In genomic region chr5:95823241-95823737, GRCh38 we compare ENCODE assay signal across 8 cellular contexts. TPM values are rescaled to one million over a fixed set of nuclear protein-coding genes. Genes with fewer than 3 reads are reported as not detected.
DNase-seq lines count a peak whose midpoint lies in the region; ATAC-seq and TF ChIP-seq lines count a peak whose summit lies in the region.

No MANE protein-coding gene starts in this region.

- H3K27ac ChIP-seq in RWPE1 = peak overlapping the region; percentile 80
- peak overlapping the region; percentile 68 to 94 (median 84) for H3K27ac ChIP-seq in esophagus squamous epithelium
- peak overlapping the region; percentile 87 to 92 (median 91) for H3K27ac ChIP-seq in gastrocnemius medialis

- TF ChIP-seq POLR2A in esophagus squamous epithelium (IDR thresholded peaks at IDR 0.05) = no peak
- TF ChIP-seq POLR2A in gastrocnemius medialis (IDR thresholded peaks at IDR 0.05) = no peak

- peak; percentile 45 for DNase-seq in GM12865 (ENCODE audit: low read depth)
- no peak for DNase-seq in RWPE1 (ENCODE audit: low spot score)
- DNase-seq in esophagus squamous epithelium (lab: John Stamatoyannopoulos, UW) = no peak
- no peak for DNase-seq in gastrocnemius medialis
- DNase-seq in stimulated activated CD4-positive, alpha-beta T cell treated with anti-CD3 and anti-CD28 coated beads, Interleukin-4, amount 100 ng/mL, for 4 hours = no peak
- DNase-seq in NCI-H774 (lab: John Stamatoyannopoulos, UW) = no peak

- ATAC-seq in gastrocnemius medialis (peak; percentile 16 to 19), HG03457 (IDR thresholded peaks at IDR 0.05; ENCODE audit: unreplicated experiment) (no peak), HG03469 (IDR thresholded peaks at IDR 0.05; ENCODE audit: unreplicated experiment) (no peak)

- H3K36me3 ChIP-seq in esophagus squamous epithelium (no peaks in the 10 kb centered on the region), gastrocnemius medialis (peaks cover 0 to 22% of the 10 kb centered on the region in 2 donors)

- peak overlapping the region; percentile 63 for H3K4me3 ChIP-seq in GM12865 (ENCODE audit: low read depth, low read length)
- H3K4me3 ChIP-seq in esophagus squamous epithelium = peak overlapping the region in 3 of 4 donors; percentile 54 to 86 (median 75)
- H3K4me3 ChIP-seq in gastrocnemius medialis = peak overlapping the region; percentile 75 to 100 (median 84)

- H3K27me3 ChIP-seq in esophagus squamous epithelium = no peaks in the 10 kb centered on the region
- no peaks in the 10 kb centered on the region for H3K27me3 ChIP-seq in gastrocnemius medialis

- H3K9me3 ChIP-seq in esophagus squamous epithelium = no peaks in the 10 kb centered on the region
- no peaks in the 10 kb centered on the region for H3K9me3 ChIP-seq in gastrocnemius medialis

- POLR2A ChIA-PET in RWPE1 (lab: Yijun Ruan, JAX; ENCODE audit: low non-redundant PET) = no interaction called here

- CTCF ChIA-PET in RWPE1 (lab: Yijun Ruan, JAX) = interaction anchor here (0.6 to 0.7 kb wide), 4 partner anchors 42 to 510 kb away, joined by 3 to 7 read pairs (median 4); no protein-coding TSS in a partner anchor

- peaks cover 20 to 59% (median 38%) of the 10 kb centered on the region in 3 donors for H3K4me1 ChIP-seq in esophagus squamous epithelium
- peaks cover 41 to 44% of the 10 kb centered on the region in 2 donors for H3K4me1 ChIP-seq in gastrocnemius medialis

- intact Hi-C loops in esophagus squamous epithelium (cut with DNase I) (no loop called here), gastrocnemius medialis (cut with DNase I; ENCODE audit: low total_unique reads) (loop anchor here (1.0 to 5.0 kb wide), 3 partner anchors 8 to 879 kb away; no protein-coding TSS in a partner anchor)

- TF ChIP-seq CTCF in GM12865 (IDR thresholded peaks at IDR 0.05; ENCODE audit: insufficient read depth, low read depth, low read length, missing control alignments) (no peak), RWPE1 (conservative IDR thresholded peaks at IDR 0.05; ENCODE audit: low read depth) (no peak), esophagus squamous epithelium (IDR thresholded peaks at IDR 0.05) (no peak), gastrocnemius medialis (IDR thresholded peaks at IDR 0.05 in 4 of 5, conservative IDR thresholded peaks at IDR 0.05 in 1 of 5) (no peak)

- in situ Hi-C loops in gastrocnemius medialis (cut with MboI; ENCODE audit: low sequenced_read_pairs in 4 of 4) = no loop called here

- WGBS in esophagus squamous epithelium, 2 donors = 39 to 43% methylated on average over 7 of the region's 7 CpGs

RNA-seq across cellular contexts. Expression of gene GLRX, which starts 0.8 kb away (rescaled TPM):
- total RNA-seq in esophagus squamous epithelium = 10 to 100 TPM in 3 of 4 donors, 1 to 10 TPM in 1; 5.3 to 37.8 (median 14.2) TPM
- total RNA-seq in gastrocnemius medialis = 1,000 to 10,000 TPM; 1,042 to 2,721 (median 1,859) TPM

Comparison
In these comparisons a context has a peak if more than half of its experiments do, and no peak if none do; other contexts are left out.
1. ATAC-seq: peak in gastrocnemius medialis (2 of 2); none in HG03457 (single experiment) and HG03469 (single experiment).
2. RNA of gene GLRX, which starts 0.8 kb away (total RNA-seq): 1,042 to 2,721 TPM in gastrocnemius medialis; 5.3 to 37.8 TPM in esophagus squamous epithelium; every median in the first group is over 10 times any median in the second.
3. Peak in every context shown above with its lines, with median percentiles within 50 percentile points of each other: H3K4me3 ChIP-seq and H3K27ac ChIP-seq.